Comparison of ENCODE assay signal across 8 cellular contexts in the genomic region with DNA sequence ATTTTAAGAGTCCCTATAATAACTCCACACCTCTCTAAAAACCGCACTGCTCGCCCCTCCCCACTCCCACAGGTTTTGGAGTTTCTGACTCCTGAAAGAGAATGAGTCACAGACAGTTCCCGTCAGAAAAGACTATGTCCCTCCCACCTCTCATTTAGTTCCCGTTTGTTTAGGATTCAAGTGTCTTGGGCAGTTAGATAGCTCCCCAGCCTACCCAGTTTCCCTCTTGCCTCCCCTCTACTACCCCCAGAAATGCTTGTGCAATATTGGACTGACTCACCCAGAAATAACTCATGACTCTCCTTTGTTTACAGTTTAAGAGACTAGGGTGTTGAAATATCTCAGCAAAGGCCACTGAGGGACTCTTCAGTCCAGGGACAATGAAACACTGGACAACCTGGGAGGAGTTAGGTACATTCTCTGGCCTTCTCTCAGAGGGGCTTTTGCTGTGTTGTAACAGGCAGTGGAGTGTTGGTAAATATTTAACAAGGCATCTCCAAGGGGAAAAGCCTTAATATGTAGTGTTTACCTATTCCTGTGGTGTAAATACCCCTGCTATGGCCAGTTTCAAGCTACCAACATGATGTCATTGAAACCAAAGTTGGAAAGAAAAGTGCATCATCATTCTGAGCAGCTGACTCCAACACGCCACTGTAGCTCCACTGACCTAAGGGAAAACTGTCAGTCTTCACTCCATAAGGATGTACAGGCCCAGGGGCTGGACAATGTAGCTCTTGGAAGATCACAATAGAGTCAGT.
DNase-seq lines count a peak whose midpoint lies in the region; ATAC-seq, FAIRE-seq and TF ChIP-seq lines count a peak whose summit lies in the region.

No MANE protein-coding gene starts in this region.

- peak overlapping the region; percentile 32 for H3K4me3 Mint-ChIP-seq in T-helper 1 cell treated with Interleukin-12 subunit alpha and Interleukin-12 subunit beta and Interleukin-4 antibody, amounts not matched to agents 30 μg/mL and 1 μg/mL, for 36 hours

- no peak for TF ChIP-seq CTCF in GM12878 (IDR thresholded peaks at IDR 0.05 in 2 of 3, conservative IDR thresholded peaks at IDR 0.05 in 1 of 3; ENCODE audit: control insufficient read depth in 2 of 3, extremely low read depth in 1 of 3, insufficient read depth in 1 of 3, low read depth in 3 of 3, low read length in 3 of 3)

- no peak overlapping the region for H3K4me3 ChIP-seq in GM12878

- peak; percentile 64 for ATAC-seq in GM12878

- peak overlapping the region; percentile 91 for H3K27ac Mint-ChIP-seq in T-helper 1 cell treated with Interleukin-12 subunit alpha and Interleukin-12 subunit beta and Interleukin-4 antibody, amounts not matched to agents 30 μg/mL and 1 μg/mL, for 36 hours

- CTCF ChIA-PET in GM12878 (lab: Yijun Ruan, JAX) = interaction anchor here (0.6 to 3.0 kb wide), 10 partner anchors 8 to 282 kb away, joined by 3 to 19 read pairs (median 3); no protein-coding TSS in a partner anchor

- BruUV-seq in GM12878 (replicated peaks; lab: Mats Ljungman, UMichigan) = no TSS peak

- no peaks in the 10 kb centered on the region for H3K9me3 ChIP-seq in GM12878 (replicated peaks; ENCODE audit: control insufficient read depth, insufficient read depth, low read length)

- SMC1A ChIA-PET in GM12878 (lab: Charles Lee; ENCODE audit: uncharacterized antibody, unreplicated experiment) = interaction anchor here (0.7 to 3.1 kb wide), 11 partner anchors 26 to 1316 kb away, joined by 3 to 17 read pairs (median 4); a partner anchor contains a TSS

- H3K27ac ChIP-seq in GM12878 (ENCODE audit: control insufficient read depth, insufficient read depth) = peak overlapping the region; percentile 48

- H3K27me3 Mint-ChIP-seq in T-helper 1 cell treated with Interleukin-12 subunit alpha and Interleukin-12 subunit beta and Interleukin-4 antibody, amounts not matched to agents 30 μg/mL and 1 μg/mL, for 36 hours (ENCODE audit: low read depth) = no peaks in the 10 kb centered on the region

- no peak for TF ChIP-seq POLR2A in GM12878 (IDR thresholded peaks at IDR 0.05; ENCODE audit: low read depth, low read length)

- H4K20me1 ChIP-seq in GM12878 (ENCODE audit: control insufficient read depth, insufficient read depth) = no peaks in the 10 kb centered on the region

- TF ChIP-seq EP300 in GM12878 (IDR thresholded peaks at IDR 0.05; ENCODE audit: borderline replicate concordance in 1 of 2, control insufficient read depth in 1 of 2, low read depth in 2 of 2, low read length in 2 of 2) = peak; percentile 72 to 81; a peak in 3 of 4 replicates

- H3K9me3 Mint-ChIP-seq in T-helper 1 cell treated with Interleukin-12 subunit alpha and Interleukin-12 subunit beta and Interleukin-4 antibody, amounts not matched to agents 30 μg/mL and 1 μg/mL, for 36 hours = no peaks in the 10 kb centered on the region

- no peaks in the 10 kb centered on the region for H3K27me3 ChIP-seq in GM12878 (replicated peaks in 1 of 2; ENCODE audit: control insufficient read depth in 2 of 2, insufficient read depth in 2 of 2, low read length in 1 of 2)

- peak overlapping the region; percentile 49 for H2AFZ ChIP-seq in GM12878 (ENCODE audit: control insufficient read depth, low read depth, low read length)

- H3K9ac ChIP-seq in GM12878 (ENCODE audit: control insufficient read depth, insufficient read depth, low read length) = no peak overlapping the region

- peaks cover 16% of the 10 kb centered on the region for H3K79me2 ChIP-seq in GM12878 (ENCODE audit: control insufficient read depth, insufficient read depth, low read length)

- POLR2A ChIA-PET in GM12878 (lab: Charles Lee) = interaction anchor here (0.9 to 2.1 kb wide), 8 partner anchors 18 to 222 kb away, joined by 3 to 12 read pairs (median 4); no protein-coding TSS in a partner anchor

- H3K4me1 ChIP-seq in GM12878 (ENCODE audit: control insufficient read depth, insufficient read depth, low read length) = peaks cover 13% of the 10 kb centered on the region

- peak; percentile 88 for FAIRE-seq in GM12878 (lab: Jason Lieb, UNC)

- TF ChIP-seq RAD21 in GM12878 (IDR thresholded peaks at IDR 0.05; ENCODE audit: insufficient read depth, low read depth, low read length) = no peak

- peak overlapping the region; percentile 52 for H3K4me2 ChIP-seq in GM12878 (ENCODE audit: control insufficient read depth, insufficient read depth)

- in situ Hi-C loops in GM12878 (cut with MboI) = loop anchor here (5.0 kb wide), 1 partner anchor 223 kb away; no protein-coding TSS in a partner anchor

- no peaks in the 10 kb centered on the region for H3K36me3 ChIP-seq in GM12878 (ENCODE audit: control insufficient read depth in 2 of 2, insufficient read depth in 2 of 2, low read length in 1 of 2)

- H3K36me3 Mint-ChIP-seq in T-helper 1 cell treated with Interleukin-12 subunit alpha and Interleukin-12 subunit beta and Interleukin-4 antibody, amounts not matched to agents 30 μg/mL and 1 μg/mL, for 36 hours (ENCODE audit: low read depth) = peaks cover 4% of the 10 kb centered on the region

- WGBS in GM12878 (ENCODE audit: insufficient coverage, insufficient replicate concordance, low lambda C conversion rate, missing lambda C conversion rate) = 0% methylated on average over 5 of the region's 5 CpGs

- intact Hi-C loops in GM12878 (cut with micrococcal nuclease; ENCODE audit: unreplicated experiment) = no loop called here

- peaks cover 32% of the 10 kb centered on the region for H3K4me1 Mint-ChIP-seq in T-helper 1 cell treated with Interleukin-12 subunit alpha and Interleukin-12 subunit beta and Interleukin-4 antibody, amounts not matched to agents 30 μg/mL and 1 μg/mL, for 36 hours (ENCODE audit: low read depth)

- RAD21 ChIA-PET in GM12878 (lab: Charles Lee; ENCODE audit: unreplicated experiment) = interaction anchor here (0.5 to 3.3 kb wide), 11 partner anchors 9 to 117 kb away, joined by 3 to 17 read pairs (median 4); no protein-coding TSS in a partner anchor

- DNase-seq in NK-92 treated with Interleukin-12 subunit alpha and Interleukin-12 subunit beta, amount 100 ng/mL, for 24 hours (lab: John Stamatoyannopoulos, UW) = peak; percentile 63
- no peak for DNase-seq in NK-92 (lab: John Stamatoyannopoulos, UW; ENCODE audit: unreplicated experiment)
- peak; percentile 100 for DNase-seq in HS-27A (ENCODE audit: low read depth)
- DNase-seq in GM12878 (ENCODE audit: low read depth, low spot score) = peak; percentile 65
- DNase-seq in kidney glomerular epithelial cell (lab: John Stamatoyannopoulos, UW) = peak; percentile 99
- peak; percentile 39 to 84 (median 58) for DNase-seq in stimulated activated CD4-positive, alpha-beta T cell treated with anti-CD3 and anti-CD28 coated beads, Interleukin-1b, Interleukin-23, amount 100 ng/mL, for 24 hours (ENCODE audit: low read depth in 4 of 4, low spot score in 1 of 4)
- no peak for DNase-seq in activated gamma-delta T cell treated with Interleukin-2 at 50 U/mL for 16 hours

TF ChIP-seq in GM12878, 131 proteins besides CTCF, POLR2A, EP300 and RAD21 (continues in another document):
- TF ChIP-seq CBX5 (IDR thresholded peaks at IDR 0.05; ENCODE audit: low read depth) (no peak), RUNX3 (IDR thresholded peaks at IDR 0.05; ENCODE audit: low read length) (peak; percentile 85), EED (IDR thresholded peaks at IDR 0.05; ENCODE audit: low read depth) (peak; percentile 60), BACH1 (IDR thresholded peaks at IDR 0.05; ENCODE audit: borderline replicate concordance) (peak; percentile 47; the same call in 1 of the 2 replicates), BRCA1 (IDR thresholded peaks at IDR 0.05; ENCODE audit: low read depth, low read length) (no peak), SMARCA5 (IDR thresholded peaks at IDR 0.05) (no peak), CBFB (IDR thresholded peaks at IDR 0.05; ENCODE audit: low read depth) (no peak), KLF5 (IDR thresholded peaks at IDR 0.05; ENCODE audit: partially characterized antibody) (peak; percentile 16), MEF2B (IDR thresholded peaks at IDR 0.05; ENCODE audit: partially characterized antibody, poor library complexity, severe bottlenecking) (peak; percentile 42), BCL11A (IDR thresholded peaks at IDR 0.05; ENCODE audit: low read depth, low read length) (peak; percentile 40; the same call in 1 of the 2 replicates), NBN (IDR thresholded peaks at IDR 0.05) (peak; percentile 9; the same call in 1 of the 2 replicates)
- TF ChIP-seq, protein P1, sequence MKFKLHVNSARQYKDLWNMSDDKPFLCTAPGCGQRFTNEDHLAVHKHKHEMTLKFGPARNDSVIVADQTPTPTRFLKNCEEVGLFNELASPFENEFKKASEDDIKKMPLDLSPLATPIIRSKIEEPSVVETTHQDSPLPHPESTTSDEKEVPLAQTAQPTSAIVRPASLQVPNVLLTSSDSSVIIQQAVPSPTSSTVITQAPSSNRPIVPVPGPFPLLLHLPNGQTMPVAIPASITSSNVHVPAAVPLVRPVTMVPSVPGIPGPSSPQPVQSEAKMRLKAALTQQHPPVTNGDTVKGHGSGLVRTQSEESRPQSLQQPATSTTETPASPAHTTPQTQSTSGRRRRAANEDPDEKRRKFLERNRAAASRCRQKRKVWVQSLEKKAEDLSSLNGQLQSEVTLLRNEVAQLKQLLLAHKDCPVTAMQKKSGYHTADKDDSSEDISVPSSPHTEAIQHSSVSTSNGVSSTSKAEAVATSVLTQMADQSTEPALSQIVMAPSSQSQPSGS (IDR thresholded peaks at IDR 0.05; ENCODE audit: low read length) = peak; percentile 31; the same call in 1 of the 2 replicates
- TF ChIP-seq, protein P2, sequence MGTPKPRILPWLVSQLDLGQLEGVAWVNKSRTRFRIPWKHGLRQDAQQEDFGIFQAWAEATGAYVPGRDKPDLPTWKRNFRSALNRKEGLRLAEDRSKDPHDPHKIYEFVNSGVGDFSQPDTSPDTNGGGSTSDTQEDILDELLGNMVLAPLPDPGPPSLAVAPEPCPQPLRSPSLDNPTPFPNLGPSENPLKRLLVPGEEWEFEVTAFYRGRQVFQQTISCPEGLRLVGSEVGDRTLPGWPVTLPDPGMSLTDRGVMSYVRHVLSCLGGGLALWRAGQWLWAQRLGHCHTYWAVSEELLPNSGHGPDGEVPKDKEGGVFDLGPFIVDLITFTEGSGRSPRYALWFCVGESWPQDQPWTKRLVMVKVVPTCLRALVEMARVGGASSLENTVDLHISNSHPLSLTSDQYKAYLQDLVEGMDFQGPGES (IDR thresholded peaks at IDR 0.05) = no peak

Comparison
In these comparisons a context has a peak if more than half of its experiments do, and no peak if none do; other contexts are left out.
1. DNase-seq: peak in NK-92 treated with Interleukin-12 subunit alpha and Interleukin-12 subunit beta, amount 100 ng/mL, for 24 hours (single experiment), HS-27A (single experiment), GM12878 (single experiment), kidney glomerular epithelial cell (single experiment) and stimulated activated CD4-positive, alpha-beta T cell treated with anti-CD3 and anti-CD28 coated beads, Interleukin-1b, Interleukin-23, amount 100 ng/mL, for 24 hours (4 of 4); none in NK-92 (single experiment) and activated gamma-delta T cell treated with Interleukin-2 at 50 U/mL for 16 hours (single experiment).